10 cellular contexts compared by ENCODE assay signal in the genomic region with DNA sequence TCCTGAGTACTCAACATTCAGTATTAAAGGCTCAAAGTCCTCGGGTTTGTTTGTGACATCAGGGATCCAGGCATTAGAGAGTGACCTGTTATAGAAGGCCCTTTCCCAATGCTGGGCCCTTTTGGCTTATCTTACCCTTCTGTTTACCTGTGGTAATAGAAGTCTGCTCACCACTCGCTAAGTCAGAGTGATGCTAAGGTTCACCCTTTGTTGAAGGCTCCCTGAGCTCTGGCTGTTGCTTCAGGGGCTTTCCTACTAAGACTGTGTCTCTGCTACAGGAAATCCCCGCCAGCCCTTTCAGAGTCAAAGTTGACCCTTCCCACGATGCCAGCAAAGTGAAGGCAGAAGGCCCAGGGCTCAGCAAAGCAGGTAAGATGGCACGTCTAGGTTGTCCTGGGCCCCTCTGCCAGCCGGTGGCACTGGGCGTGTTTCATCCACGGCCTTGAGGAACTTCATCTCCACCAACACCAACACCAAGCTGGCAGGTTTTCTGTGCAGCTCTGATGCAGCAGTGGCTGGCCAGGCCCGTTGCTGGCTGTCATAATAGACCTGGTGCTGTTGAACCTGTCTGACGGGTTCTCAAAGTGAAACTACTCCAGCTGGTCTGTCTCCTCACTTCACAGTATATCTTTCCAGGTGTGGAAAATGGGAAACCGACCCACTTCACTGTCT.
DNase-seq lines count a peak whose midpoint lies in the region; ATAC-seq lines count a peak whose summit lies in the region.
"Had no signal": no experiment of that assay in that cellular context is flagged by ENCODE, and none has a peak within 500 bp of the region (broad histone marks: within the 10 kb centered on the region; RNA-seq: fewer than 3 reads in every experiment).

No MANE protein-coding gene starts in this region.

- no peaks in the 10 kb centered on the region for H3K9me3 ChIP-seq in trophoblast cell (ENCODE audit: insufficient read depth, low read depth, low read length)

- H3K27me3 ChIP-seq in trophoblast cell (ENCODE audit: insufficient read depth, low read length) = no peaks in the 10 kb centered on the region
- no peaks in the 10 kb centered on the region for H3K27me3 ChIP-seq in mesendoderm (ENCODE audit: insufficient read depth, low read length, poor library complexity)

- H3K4ac ChIP-seq in trophoblast cell (ENCODE audit: low read depth, low read length) (no peak overlapping the region), mesendoderm (ENCODE audit: low read depth, low read length) (no peak overlapping the region)

- H2BK5ac ChIP-seq in trophoblast cell (ENCODE audit: low read depth, low read length, poor library complexity) = peak overlapping the region; percentile 7
- no peak overlapping the region for H2BK5ac ChIP-seq in mesendoderm (ENCODE audit: low read length)

- H2AK5ac ChIP-seq in trophoblast cell (ENCODE audit: low read length) = no peak overlapping the region
- no peak overlapping the region for H2AK5ac ChIP-seq in mesendoderm (ENCODE audit: low read length)

- H3K27ac ChIP-seq in trophoblast cell (ENCODE audit: low read depth, low read length) = peak overlapping the region; percentile 35
- no peak overlapping the region for H3K27ac ChIP-seq in mesendoderm (ENCODE audit: low read depth, low read length)

- no peaks in the 10 kb centered on the region for H3K27me3 Mint-ChIP-seq in activated T-helper 17 cell treated with anti-CD3 and anti-CD28 coated beads, Interleukin-2, amount 50 U/mL, for 72 hours
- H3K27me3 Mint-ChIP-seq: activated naive CD4-positive, alpha-beta T cell treated with anti-CD3 and anti-CD28 coated beads, Interleukin-2, amount 50 U/mL, for 24 hours had no signal

- H3K79me2 ChIP-seq in trophoblast cell (ENCODE audit: control insufficient read depth, insufficient read depth, low read length, poor library complexity) (peaks cover 2% of the 10 kb centered on the region), mesendoderm (ENCODE audit: control insufficient read depth, insufficient read depth, low read length) (no peaks in the 10 kb centered on the region)

- H3K18ac ChIP-seq in trophoblast cell (ENCODE audit: low read length) (peak overlapping the region; percentile 40), mesendoderm (ENCODE audit: low read length) (no peak overlapping the region)

- H3K79me1 ChIP-seq in trophoblast cell (ENCODE audit: low read length) (peaks cover 10% of the 10 kb centered on the region), mesendoderm (ENCODE audit: low read length) (no peaks in the 10 kb centered on the region)

- no peak overlapping the region for H3K27ac Mint-ChIP-seq in activated T-helper 17 cell treated with anti-CD3 and anti-CD28 coated beads, Interleukin-2, amount 50 U/mL, for 72 hours

- peak overlapping the region; percentile 50 for H4K91ac ChIP-seq in trophoblast cell (ENCODE audit: low read depth, low read length)

- H3K4me1 ChIP-seq in trophoblast cell (ENCODE audit: control insufficient read depth in 1 of 2, insufficient read depth in 2 of 2, low read length in 2 of 2) (peaks cover 12 to 16% of the 10 kb centered on the region in 2 experiments), mesendoderm (ENCODE audit: control insufficient read depth, low read depth, low read length) (no peaks in the 10 kb centered on the region)

- H3K23ac ChIP-seq in trophoblast cell (ENCODE audit: low read length) (no peak overlapping the region), mesendoderm (ENCODE audit: low read length) (no peak overlapping the region)

- H3K4me3 ChIP-seq in trophoblast cell (ENCODE audit: low read depth, low read length) (no peak overlapping the region), mesendoderm (ENCODE audit: low read length) (no peak overlapping the region)

- no peak overlapping the region for H4K5ac ChIP-seq in mesendoderm (ENCODE audit: low read length)

- H2BK120ac ChIP-seq in trophoblast cell (ENCODE audit: insufficient read depth, low read length, poor library complexity) = no peak overlapping the region
- no peak overlapping the region for H2BK120ac ChIP-seq in mesendoderm (ENCODE audit: low read depth, low read length)

- H4K8ac ChIP-seq in trophoblast cell (ENCODE audit: low read depth, low read length) = no peak overlapping the region
- no peak overlapping the region for H4K8ac ChIP-seq in mesendoderm (ENCODE audit: low read depth, low read length)

- H3K9me3 Mint-ChIP-seq in activated T-helper 17 cell treated with anti-CD3 and anti-CD28 coated beads, Interleukin-2, amount 50 U/mL, for 72 hours = no peaks in the 10 kb centered on the region
- H3K9me3 Mint-ChIP-seq: activated naive CD4-positive, alpha-beta T cell treated with anti-CD3 and anti-CD28 coated beads, Interleukin-2, amount 50 U/mL, for 24 hours had no signal

- ATAC-seq in GM18502 (IDR thresholded peaks at IDR 0.05; ENCODE audit: poor library complexity, unreplicated experiment) = peak; percentile 66
- ATAC-seq in HG02938 (IDR thresholded peaks at IDR 0.05; ENCODE audit: unreplicated experiment) = peak; percentile 63
- peak; percentile 57 for ATAC-seq in activated T-helper 17 cell treated with anti-CD3 and anti-CD28 coated beads, Interleukin-2, amount 50 U/mL, for 72 hours (replicated peaks)
- ATAC-seq in HG03139 (IDR thresholded peaks at IDR 0.05; ENCODE audit: unreplicated experiment) = no peak
- no peak for ATAC-seq in left ventricle myocardium superior

- no peak overlapping the region for H3K56ac ChIP-seq in mesendoderm (ENCODE audit: low read length)

- H4K12ac ChIP-seq in trophoblast cell (ENCODE audit: low read depth, low read length) = no peak overlapping the region

- no peak overlapping the region for H2BK12ac ChIP-seq in trophoblast cell (ENCODE audit: low read length)

- H3K4me2 ChIP-seq in trophoblast cell (ENCODE audit: low read length) (peak overlapping the region; percentile 54), mesendoderm (ENCODE audit: low read length) (no peak overlapping the region)

- H3K4me1 Mint-ChIP-seq in activated T-helper 17 cell treated with anti-CD3 and anti-CD28 coated beads, Interleukin-2, amount 50 U/mL, for 72 hours = peaks cover 21% of the 10 kb centered on the region

- no CpG with 5 or more reads among the region's 11 CpGs for WGBS in trophoblast cell (ENCODE audit: extremely low coverage, insufficient coverage, insufficient read length)
- WGBS in mesendoderm (ENCODE audit: extremely low coverage, insufficient coverage, low lambda C conversion rate) = no CpG with 5 or more reads among the region's 11 CpGs

- peak; percentile 92 for DNase-seq in trophoblast cell
- DNase-seq in effector CD8-positive, alpha-beta T cell (lab: John Stamatoyannopoulos, UW) = no peak
- no peak for DNase-seq in left ventricle myocardium superior
- DNase-seq in mesendoderm = no peak
- DNase-seq: NCI-H2171 treated with DMSO at 0.1 percent for 48 hours had no signal

- intact Hi-C loops in left ventricle myocardium superior (cut with micrococcal nuclease) = no loop called here

- no peak overlapping the region for H3K9ac ChIP-seq in trophoblast cell (ENCODE audit: low read length)
- H3K9ac ChIP-seq in mesendoderm (ENCODE audit: low read length) = no peak overlapping the region

- no peak overlapping the region for H3K14ac ChIP-seq in trophoblast cell (ENCODE audit: low read length)

- H2BK15ac ChIP-seq in mesendoderm (replicated peaks; ENCODE audit: low read depth) = no peak overlapping the region

- H3K36me3 ChIP-seq in trophoblast cell (ENCODE audit: control insufficient read depth in 1 of 2, insufficient read depth in 2 of 2, low read length in 2 of 2) (peaks cover 47 to 65% of the 10 kb centered on the region in 2 experiments), mesendoderm (ENCODE audit: control insufficient read depth, insufficient read depth, low read length) (peaks cover 5% of the 10 kb centered on the region)

- H2AFZ ChIP-seq in trophoblast cell (ENCODE audit: insufficient read depth, low read length, poor library complexity) = no peak overlapping the region

- H3K4me3 Mint-ChIP-seq in activated T-helper 17 cell treated with anti-CD3 and anti-CD28 coated beads, Interleukin-2, amount 50 U/mL, for 72 hours = no peak overlapping the region
- H3K4me3 Mint-ChIP-seq: activated naive CD4-positive, alpha-beta T cell treated with anti-CD3 and anti-CD28 coated beads, Interleukin-2, amount 50 U/mL, for 24 hours had no signal

- H3K36me3 Mint-ChIP-seq in activated T-helper 17 cell treated with anti-CD3 and anti-CD28 coated beads, Interleukin-2, amount 50 U/mL, for 72 hours (ENCODE audit: low read depth) = peaks cover 69% of the 10 kb centered on the region

Comparison
In these comparisons a context has a peak if more than half of its experiments do, and no peak if none do; other contexts are left out.
1. ATAC-seq: peak in GM18502 (single experiment), HG02938 (single experiment) and activated T-helper 17 cell treated with anti-CD3 and anti-CD28 coated beads, Interleukin-2, amount 50 U/mL, for 72 hours (single experiment); none in HG03139 (single experiment) and left ventricle myocardium superior (single experiment).
2. DNase-seq: peak in trophoblast cell (2 of 2); none in effector CD8-positive, alpha-beta T cell (single experiment), left ventricle myocardium superior (single experiment) and mesendoderm (single experiment).